18 cellular contexts compared by ENCODE assay signal in the genomic region with DNA sequence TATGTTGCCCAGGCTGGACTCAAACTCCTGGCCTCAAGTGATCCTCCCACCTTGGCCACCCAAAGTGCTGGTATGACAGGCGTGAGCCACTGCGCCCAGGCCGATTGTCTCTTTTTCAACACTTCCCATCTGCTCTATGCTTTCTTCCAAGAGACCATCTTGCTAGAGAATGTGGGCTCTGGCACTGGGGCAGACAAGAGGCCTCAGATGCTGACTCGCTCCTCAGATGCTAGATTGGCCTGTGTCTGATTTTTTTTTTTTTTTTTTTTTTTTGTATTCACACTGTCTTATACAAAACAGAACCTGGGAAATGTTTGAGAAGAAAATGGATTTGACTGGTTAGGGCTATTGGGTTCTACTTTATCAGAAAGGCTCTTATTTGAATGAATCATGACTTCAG. TPM values are rescaled to one million over a fixed set of nuclear protein-coding genes. Genes with fewer than 3 reads are reported as not detected.
DNase-seq lines count a peak whose midpoint lies in the region; ATAC-seq and TF ChIP-seq lines count a peak whose summit lies in the region.
"Had no signal": no experiment of that assay in that cellular context is flagged by ENCODE, and none has a peak within 500 bp of the region (broad histone marks: within the 10 kb centered on the region; RNA-seq: fewer than 3 reads in every experiment).

No MANE protein-coding gene starts in this region.

- no peak overlapping the region for H2AFZ ChIP-seq in mesenchymal stem cell (ENCODE audit: low read depth, low read length)

- H3K23ac ChIP-seq in mesenchymal stem cell (ENCODE audit: low read length in 2 of 2) = no peak overlapping the region

- no peak overlapping the region for H3K18ac ChIP-seq in mesenchymal stem cell (ENCODE audit: low read depth in 1 of 2, low read length in 2 of 2)

- intact Hi-C loops in activated T-helper 1 cell treated with anti-CD3 and anti-CD28 coated beads, Interleukin-12 subunit alpha, Interleukin-12 subunit beta, Interleukin-2, Interleukin-4 antibody, amounts not matched to agents 30 ng/mL and 10 ng/mL and 1 ng/mL, durations not matched to agents 14 hours and 24 hours and 36 hours (cut with micrococcal nuclease) = no loop called here

- WGBS in mesenchymal stem cell = 96% methylated on average over 4 of the region's 4 CpGs

- H3K4me3 ChIP-seq in AG10803 (ENCODE audit: low read length) (no peak overlapping the region), mesenchymal stem cell (ENCODE audit: insufficient read depth in 1 of 2, low read depth in 1 of 2, low read length in 2 of 2) (no peak overlapping the region)
- H3K4me3 ChIP-seq: GM12878, SJCRH30 had no signal

- no peaks in the 10 kb centered on the region for H3K27me3 ChIP-seq in mesenchymal stem cell (ENCODE audit: control insufficient read depth in 1 of 2, insufficient read depth in 1 of 2, low read length in 2 of 2)
- H3K27me3 ChIP-seq: SJCRH30 had no signal

- ATAC-seq in GM19351 (IDR thresholded peaks at IDR 0.05; ENCODE audit: unreplicated experiment) (no peak), GM18873 (IDR thresholded peaks at IDR 0.05; ENCODE audit: low FRiP score, unreplicated experiment) (no peak)
- ATAC-seq: GM12878 had no signal

- no peak overlapping the region for H3K14ac ChIP-seq in mesenchymal stem cell (ENCODE audit: low read length in 2 of 2)

- peaks cover 39% of the 10 kb centered on the region for H3K36me3 Mint-ChIP-seq in activated T-helper 1 cell treated with anti-CD3 and anti-CD28 coated beads, Interleukin-12 subunit alpha, Interleukin-12 subunit beta, Interleukin-2, Interleukin-4 antibody, amounts not matched to agents 30 ng/mL and 10 ng/mL and 1 ng/mL, durations not matched to agents 14 hours and 24 hours and 36 hours (ENCODE audit: low read depth)
- H3K36me3 Mint-ChIP-seq in glutamatergic neuron (ENCODE audit: unreplicated experiment) = no peaks in the 10 kb centered on the region

- H3K36me3 ChIP-seq in mesenchymal stem cell (ENCODE audit: control insufficient read depth in 1 of 2, insufficient read depth in 2 of 2, low read depth in 1 of 2, low read length in 2 of 2) = peaks cover 25% of the 10 kb centered on the region in 2 experiments

- no peaks in the 10 kb centered on the region for H3K9me3 Mint-ChIP-seq in activated T-helper 1 cell treated with anti-CD3 and anti-CD28 coated beads, Interleukin-12 subunit alpha, Interleukin-12 subunit beta, Interleukin-2, Interleukin-4 antibody, amounts not matched to agents 30 ng/mL and 10 ng/mL and 1 ng/mL, durations not matched to agents 14 hours and 24 hours and 36 hours
- peaks cover 3% of the 10 kb centered on the region for H3K9me3 Mint-ChIP-seq in glutamatergic neuron (ENCODE audit: unreplicated experiment)

- no peak overlapping the region for H3K4ac ChIP-seq in mesenchymal stem cell (ENCODE audit: low read depth in 1 of 2, low read length in 2 of 2)

- peaks cover 7% of the 10 kb centered on the region for H3K4me1 Mint-ChIP-seq in activated T-helper 1 cell treated with anti-CD3 and anti-CD28 coated beads, Interleukin-12 subunit alpha, Interleukin-12 subunit beta, Interleukin-2, Interleukin-4 antibody, amounts not matched to agents 30 ng/mL and 10 ng/mL and 1 ng/mL, durations not matched to agents 14 hours and 24 hours and 36 hours (ENCODE audit: low read depth)
- H3K4me1 Mint-ChIP-seq in glutamatergic neuron (ENCODE audit: low read depth, unreplicated experiment) = no peaks in the 10 kb centered on the region

- H2BK12ac ChIP-seq in mesenchymal stem cell (ENCODE audit: low read length in 2 of 2) = no peak overlapping the region

- peak overlapping the region; percentile 4 for H3K27ac Mint-ChIP-seq in activated T-helper 1 cell treated with anti-CD3 and anti-CD28 coated beads, Interleukin-12 subunit alpha, Interleukin-12 subunit beta, Interleukin-2, Interleukin-4 antibody, amounts not matched to agents 30 ng/mL and 10 ng/mL and 1 ng/mL, durations not matched to agents 14 hours and 24 hours and 36 hours
- no peak overlapping the region for H3K27ac Mint-ChIP-seq in glutamatergic neuron (ENCODE audit: unreplicated experiment)

- TF ChIP-seq CTCF in AG10803 (conservative IDR thresholded peaks at IDR 0.05; ENCODE audit: low read length) = no peak
- no peak for TF ChIP-seq CTCF in glutamatergic neuron (IDR thresholded peaks at IDR 0.05; ENCODE audit: partially characterized antibody, unreplicated experiment)

- H4K91ac ChIP-seq in mesenchymal stem cell (ENCODE audit: low read length) = no peak overlapping the region

- no peak overlapping the region for H2BK120ac ChIP-seq in mesenchymal stem cell (ENCODE audit: low read depth, low read length)

- peak overlapping the region; percentile 51 for H3K9ac ChIP-seq in mesenchymal stem cell (ENCODE audit: low read length)

- no peak overlapping the region for H2BK5ac ChIP-seq in mesenchymal stem cell (ENCODE audit: low read depth, low read length, poor library complexity, severe bottlenecking)

- no peak overlapping the region for H3K4me2 ChIP-seq in mesenchymal stem cell (ENCODE audit: low read length, poor library complexity, severe bottlenecking)

- H2BK15ac ChIP-seq in mesenchymal stem cell (ENCODE audit: low read depth, poor library complexity, severe bottlenecking) = no peak overlapping the region

- peaks cover 3% of the 10 kb centered on the region for H3K4me1 ChIP-seq in mesenchymal stem cell (ENCODE audit: control insufficient read depth, insufficient read depth, low read depth, low read length)
- H3K4me1 ChIP-seq: SJCRH30 had no signal

- no peaks in the 10 kb centered on the region for H3K9me3 ChIP-seq in mesenchymal stem cell (ENCODE audit: control insufficient read depth, low read length)
- H3K9me3 ChIP-seq: SJCRH30 had no signal

- no peak overlapping the region for H3K27ac ChIP-seq in mesenchymal stem cell (ENCODE audit: low read length, poor library complexity, severe bottlenecking)
- H3K27ac ChIP-seq: C4-2B, HL-60, RWPE1, SJCRH30 had no signal

- no peaks in the 10 kb centered on the region for H3K27me3 Mint-ChIP-seq in activated T-helper 1 cell treated with anti-CD3 and anti-CD28 coated beads, Interleukin-12 subunit alpha, Interleukin-12 subunit beta, Interleukin-2, Interleukin-4 antibody, amounts not matched to agents 30 ng/mL and 10 ng/mL and 1 ng/mL, durations not matched to agents 14 hours and 24 hours and 36 hours (ENCODE audit: insufficient read depth)
- H3K27me3 Mint-ChIP-seq in glutamatergic neuron (ENCODE audit: unreplicated experiment) = peaks cover 2% of the 10 kb centered on the region

- no peak overlapping the region for H2AK5ac ChIP-seq in mesenchymal stem cell (ENCODE audit: low read length, severe bottlenecking)

- H3K4me3 Mint-ChIP-seq in activated T-helper 1 cell treated with anti-CD3 and anti-CD28 coated beads, Interleukin-12 subunit alpha, Interleukin-12 subunit beta, Interleukin-2, Interleukin-4 antibody, amounts not matched to agents 30 ng/mL and 10 ng/mL and 1 ng/mL, durations not matched to agents 14 hours and 24 hours and 36 hours = no peak overlapping the region
- no peak overlapping the region for H3K4me3 Mint-ChIP-seq in glutamatergic neuron (ENCODE audit: unreplicated experiment)

- H3K79me1 ChIP-seq in mesenchymal stem cell (replicated peaks; ENCODE audit: low read length, poor library complexity, severe bottlenecking) = peaks cover 21% of the 10 kb centered on the region

- DNase-seq in AG10803 (ENCODE audit: low read depth) (peak; percentile 72), EL (peak; percentile 25), mesenchymal stem cell (no peak), glutamatergic neuron (no peak)
- no peak for DNase-seq in activated T-helper 1 cell treated with anti-CD3 and anti-CD28 coated beads, Interleukin-12 subunit alpha, Interleukin-12 subunit beta, Interleukin-2, Interleukin-4 antibody, amounts not matched to agents 30 ng/mL and 10 ng/mL and 1 ng/mL, durations not matched to agents 14 hours and 24 hours and 36 hours (ENCODE audit: low spot score)
- DNase-seq: COR-L47, DMS153, GOT3, KG1, NCI-H1092 treated with DMSO at 0.1 percent for 48 hours, NCI-H1694 treated with DMSO at 0.1 percent for 48 hours, SJCRH30 had no signal

- no peak overlapping the region for H4K8ac ChIP-seq in mesenchymal stem cell (ENCODE audit: low read length)

RNA-seq across cellular contexts. Expression of a gene that starts 58.2 kb away (rescaled TPM):
- 6.9 and 9.4 TPM in 2 replicates for total RNA-seq in activated T-helper 1 cell treated with anti-CD3 and anti-CD28 coated beads, Interleukin-12 subunit alpha, Interleukin-12 subunit beta, Interleukin-2, Interleukin-4 antibody, amounts not matched to agents 30 ng/mL and 10 ng/mL and 1 ng/mL, durations not matched to agents 14 hours and 24 hours and 36 hours
- polyA plus RNA-seq in mesenchymal stem cell (2013, experiment 1 of 2) = 12.4 TPM
- 12.4 TPM for polyA plus RNA-seq in mesenchymal stem cell (2013, experiment 2 of 2)
- total RNA-seq in glutamatergic neuron (ENCODE audit: unreplicated experiment) = 27.2 TPM

RNA-seq across cellular contexts. Expression of a gene that starts 58.4 kb away (rescaled TPM):
- total RNA-seq in activated T-helper 1 cell treated with anti-CD3 and anti-CD28 coated beads, Interleukin-12 subunit alpha, Interleukin-12 subunit beta, Interleukin-2, Interleukin-4 antibody, amounts not matched to agents 30 ng/mL and 10 ng/mL and 1 ng/mL, durations not matched to agents 14 hours and 24 hours and 36 hours = 43.8 and 45.2 TPM in 2 replicates
- 10.0 TPM for polyA plus RNA-seq in mesenchymal stem cell (2013, experiment 1 of 2)
- polyA plus RNA-seq in mesenchymal stem cell (2013, experiment 2 of 2) = 9.8 TPM
- 72.7 TPM for total RNA-seq in glutamatergic neuron (ENCODE audit: unreplicated experiment)

Comparison
In these comparisons a context has a peak if more than half of its experiments do, and no peak if none do; other contexts are left out.
1. DNase-seq: peak in AG10803 (single experiment) and EL (single experiment); none in activated T-helper 1 cell treated with anti-CD3 and anti-CD28 coated beads, Interleukin-12 subunit alpha, Interleukin-12 subunit beta, Interleukin-2, Interleukin-4 antibody, amounts not matched to agents 30 ng/mL and 10 ng/mL and 1 ng/mL, durations not matched to agents 14 hours and 24 hours and 36 hours (single experiment), mesenchymal stem cell (single experiment) and glutamatergic neuron (single experiment).